8 cellular contexts compared by ENCODE assay signal in the genomic region with DNA sequence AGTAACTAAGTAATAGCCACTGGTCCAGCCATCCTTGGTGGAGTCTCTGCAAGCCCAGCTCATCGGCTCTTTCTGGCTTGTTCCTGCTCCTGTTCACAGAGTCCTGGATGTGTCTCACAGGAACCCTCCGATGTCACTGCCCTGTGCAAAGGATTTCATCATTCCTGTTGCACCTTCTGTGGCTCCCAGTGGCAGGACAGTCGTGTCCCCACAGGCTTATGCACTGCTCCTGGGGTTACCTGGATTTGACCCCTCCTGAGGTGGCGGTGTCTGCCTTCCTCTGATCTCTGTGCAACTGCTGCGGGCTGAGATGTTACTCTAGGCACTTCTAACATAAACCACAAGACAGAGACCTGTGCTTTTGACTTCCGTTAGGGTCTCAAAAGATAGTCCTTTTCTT. TPM values are rescaled to one million over a fixed set of nuclear protein-coding genes. Genes with fewer than 3 reads are reported as not detected.
DNase-seq lines count a peak whose midpoint lies in the region; ATAC-seq lines count a peak whose summit lies in the region.

No MANE protein-coding gene starts in this region.

- peak overlapping the region; percentile 49 to 68 for H3K27ac Mint-ChIP-seq in activated naive CD4-positive, alpha-beta T cell treated with anti-CD3 and anti-CD28 coated beads, Interleukin-2, amount 50 U/mL, for 72 hours

- peak; percentile 36 to 76 (median 62) for DNase-seq in stimulated activated naive CD4-positive, alpha-beta T cell (lab: John Stamatoyannopoulos, UW)
- DNase-seq in stimulated activated naive CD4-positive, alpha-beta T cell treated with Interleukin-2 at 50 U/mL for 16 hours (lab: John Stamatoyannopoulos, UW), result no peak
- DNase-seq in activated naive CD4-positive, alpha-beta T cell treated with anti-CD3 and anti-CD28 coated beads, Interleukin-2, amount 50 U/mL, for 72 hours (ENCODE audit: low spot score in 2 of 2), result no peak
- DNase-seq in ureter (ENCODE audit: low spot score) (no peak), NOMO-1 treated with DMSO at 0.1 percent for 48 hours (lab: John Stamatoyannopoulos, UW; ENCODE audit: unreplicated experiment) (no peak), NCI-H1105 treated with DMSO at 0.1 percent for 48 hours (lab: John Stamatoyannopoulos, UW) (no peak)
- no peak for DNase-seq in activated CD4-positive, CD25-positive, alpha-beta regulatory T cell (lab: John Stamatoyannopoulos, UW)

- no peaks in the 10 kb centered on the region for H3K9me3 Mint-ChIP-seq in activated naive CD4-positive, alpha-beta T cell treated with anti-CD3 and anti-CD28 coated beads, Interleukin-2, amount 50 U/mL, for 72 hours

- ATAC-seq in HG03175 (IDR thresholded peaks at IDR 0.05; ENCODE audit: unreplicated experiment), result peak; percentile 74
- peak; percentile 53 to 73 for ATAC-seq in activated naive CD4-positive, alpha-beta T cell treated with anti-CD3 and anti-CD28 coated beads, Interleukin-2, amount 50 U/mL, for 72 hours

- peaks cover 4 to 19% of the 10 kb centered on the region in 2 donors for H3K36me3 Mint-ChIP-seq in activated naive CD4-positive, alpha-beta T cell treated with anti-CD3 and anti-CD28 coated beads, Interleukin-2, amount 50 U/mL, for 72 hours

RNA-seq across cellular contexts. Expression of gene APBB1IP, which starts 30.6 kb away (rescaled TPM):
- total RNA-seq in activated naive CD4-positive, alpha-beta T cell treated with anti-CD3 and anti-CD28 coated beads, Interleukin-2, amount 50 U/mL, for 72 hours, result 10 to 100 TPM; 31.1 to 43.1 TPM
- total RNA-seq in ureter, result 8.0 TPM

Comparison
In these comparisons a context has a peak if more than half of its experiments do, and no peak if none do; other contexts are left out.
1. DNase-seq: peak in stimulated activated naive CD4-positive, alpha-beta T cell (6 of 6); none in stimulated activated naive CD4-positive, alpha-beta T cell treated with Interleukin-2 at 50 U/mL for 16 hours (single experiment), activated naive CD4-positive, alpha-beta T cell treated with anti-CD3 and anti-CD28 coated beads, Interleukin-2, amount 50 U/mL, for 72 hours (0 of 2), ureter (single experiment), NOMO-1 treated with DMSO at 0.1 percent for 48 hours (single experiment), activated CD4-positive, CD25-positive, alpha-beta regulatory T cell (0 of 4) and NCI-H1105 treated with DMSO at 0.1 percent for 48 hours (single experiment).